ENCODE assay signal across 8 cellular contexts in the genomic region with DNA sequence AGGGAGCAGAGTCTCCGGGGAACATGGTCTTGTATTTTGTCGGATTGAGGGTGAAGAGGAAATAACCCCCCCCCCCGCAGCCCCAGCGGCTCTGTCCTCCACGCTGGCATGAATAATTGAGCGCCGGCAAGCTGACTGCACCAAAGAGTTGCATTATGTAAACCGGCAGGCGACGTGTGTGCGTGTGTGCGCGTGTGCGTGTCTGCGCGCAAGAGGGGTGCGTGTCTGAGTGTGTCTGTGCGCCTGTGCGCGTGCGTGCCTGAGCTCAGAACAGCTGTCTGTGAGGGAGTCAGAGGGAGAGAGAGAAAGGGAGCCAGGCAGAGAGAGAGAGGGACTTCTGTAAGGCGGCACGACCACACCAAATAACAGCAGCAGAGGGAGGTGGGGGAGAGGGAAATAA.
A peak's percentile ranks its signal among the peaks of the same experiment; 100 is the strongest.
DNase-seq lines count a peak whose midpoint lies in the region; ATAC-seq and FAIRE-seq lines count a peak whose summit lies in the region.

No MANE protein-coding gene starts in this region.

- no peak for FAIRE-seq in GM19239 (lab: Jason Lieb, UNC)

- peak; percentile 82 for DNase-seq in G401 (ENCODE audit: low spot score)
- DNase-seq in activated CD4-positive, alpha-beta T cell treated with anti-CD3 and anti-CD28 coated beads, Interleukin-2, amount 50 U/mL, for 48 hours = peak; percentile 6 to 24
- peak; percentile 53 for DNase-seq in foreskin melanocyte
- DNase-seq in nucleus accumbens (lab: John Stamatoyannopoulos, UW) = peak in 53 of 56 donors; percentile 8 to 91 (median 70)
- no peak for DNase-seq in iPS-NIHi11 (ENCODE audit: low spot score)
- DNase-seq in GM19239 (ENCODE audit: insufficient read length, low spot score) = no peak
- no peak for DNase-seq in activated CD4-positive, CD25-positive, alpha-beta regulatory T cell treated with anti-CD3 and anti-CD28 coated beads, Interleukin-2, amount 50 U/mL, for 72 hours

- ATAC-seq in HG03103 (IDR thresholded peaks at IDR 0.05; ENCODE audit: low read depth, unreplicated experiment) = peak; percentile 74

- in situ Hi-C loops in G401 (cut with HindIII; ENCODE audit: low sequenced_read_pairs) = no loop called here

Comparison
In these comparisons a context has a peak if more than half of its experiments do, and no peak if none do; other contexts are left out.
1. DNase-seq: peak in G401 (single experiment), activated CD4-positive, alpha-beta T cell treated with anti-CD3 and anti-CD28 coated beads, Interleukin-2, amount 50 U/mL, for 48 hours (2 of 2), foreskin melanocyte (single experiment) and nucleus accumbens (53 of 56); none in iPS-NIHi11 (single experiment), GM19239 (single experiment) and activated CD4-positive, CD25-positive, alpha-beta regulatory T cell treated with anti-CD3 and anti-CD28 coated beads, Interleukin-2, amount 50 U/mL, for 72 hours (single experiment).